ENCODE assay signal across 19 cellular contexts in the genomic region with DNA sequence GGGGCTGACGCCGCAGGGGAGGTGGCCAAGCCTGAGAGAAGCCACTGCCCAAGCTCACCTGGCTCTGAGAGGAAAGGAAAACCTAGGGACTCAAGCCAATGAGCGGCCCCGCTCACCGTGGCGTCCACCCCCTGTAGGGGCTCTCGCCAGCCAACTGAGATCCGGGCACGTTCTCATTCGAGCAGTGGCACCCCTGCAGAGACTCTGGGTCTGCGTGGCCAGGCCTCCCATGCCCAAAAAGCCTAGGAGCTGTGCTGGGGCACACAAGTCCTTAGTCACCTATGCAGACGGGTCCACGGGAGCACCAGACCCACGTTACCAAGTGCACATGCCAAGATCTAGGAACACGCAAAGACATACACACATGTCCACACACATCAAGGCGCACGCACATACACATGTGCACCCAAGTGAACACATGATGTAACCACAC.
DNase-seq lines count a peak whose midpoint lies in the region; ATAC-seq, FAIRE-seq and TF ChIP-seq lines count a peak whose summit lies in the region.
"Had no signal": no experiment of that assay in that cellular context is flagged by ENCODE, and none has a peak within 500 bp of the region (broad histone marks: within the 10 kb centered on the region; RNA-seq: fewer than 3 reads in every experiment).

No MANE protein-coding gene starts in this region.

- H2BK20ac ChIP-seq in H9 (ENCODE audit: low read depth, low read length, poor library complexity, severe bottlenecking) = no peak overlapping the region

- CTCF ChIA-PET in CD8-positive, alpha-beta T cell (lab: Charles Lee) = no interaction called here

- H3T11ph ChIP-seq in H9 (ENCODE audit: low read length) = no peak overlapping the region

- H2BK120ac ChIP-seq in H9 (ENCODE audit: low read depth, low read length, poor library complexity, severe bottlenecking) = no peak overlapping the region

- H3K36me3 ChIP-seq in left ventricle myocardium inferior (peaks cover 52% of the 10 kb centered on the region), kidney (ENCODE audit: control insufficient read depth in 1 of 2, insufficient read depth in 2 of 2, low read length in 2 of 2) (peaks cover 16 to 31% of the 10 kb centered on the region in 2 donors), aorta (ENCODE audit: control insufficient read depth in 1 of 2, insufficient read depth in 2 of 2, low read length in 1 of 2) (peaks cover 0 to 6% of the 10 kb centered on the region in 2 donors)
- H3K36me3 ChIP-seq in CD8-positive, alpha-beta T cell (ENCODE audit: insufficient read depth, low read length) = no peaks in the 10 kb centered on the region

- no peak overlapping the region for H3K56ac ChIP-seq in H9 (ENCODE audit: insufficient read length, low read depth, low read length)

- peaks cover 15 to 39% of the 10 kb centered on the region in 2 experiments for H3K4me1 Mint-ChIP-seq in H9
- H3K4me1 Mint-ChIP-seq in CD8-positive, alpha-beta T cell (ENCODE audit: low read depth) = peaks cover 47% of the 10 kb centered on the region

- no CpG with 5 or more reads among the region's 17 CpGs for WGBS in H9 (ENCODE audit: extremely low coverage, insufficient read length, low lambda C conversion rate)
- 91% methylated on average over 17 of the region's 17 CpGs for WGBS in aorta, 2 donors

- no peaks in the 10 kb centered on the region; the same call in 1 of the 2 replicates for H3K27me3 Mint-ChIP-seq in H9 (ENCODE audit: low read depth)
- no peaks in the 10 kb centered on the region for H3K27me3 Mint-ChIP-seq in CD8-positive, alpha-beta T cell (ENCODE audit: low read depth)
- H3K27me3 Mint-ChIP-seq: CD8-positive, alpha-beta memory T cell had no signal

- H2BK12ac ChIP-seq in H9 (ENCODE audit: insufficient read length, low read depth, low read length) = no peak overlapping the region

- H3K4me3 ChIP-seq in left ventricle myocardium inferior = no peak overlapping the region
- no peak overlapping the region for H3K4me3 ChIP-seq in kidney (ENCODE audit: low read length in 2 of 2)
- H3K4me3 ChIP-seq in aorta (ENCODE audit: low read length in 2 of 2) = no peak overlapping the region
- no peak overlapping the region for H3K4me3 ChIP-seq in CD8-positive, alpha-beta T cell (ENCODE audit: low read depth, low read length)
- H3K4me3 ChIP-seq: K562 had no signal

- H2AK5ac ChIP-seq in H9 (ENCODE audit: insufficient read length, low read length) = no peak overlapping the region

- H4K5ac ChIP-seq in H9 (ENCODE audit: insufficient read length, low read depth, low read length) = no peak overlapping the region

- FAIRE-seq in kidney (lab: Jason Lieb, UNC) = no peak
- FAIRE-seq: GM12892, GM18507, K562 had no signal

- no peak overlapping the region for H3K4me2 ChIP-seq in H9 (ENCODE audit: insufficient read depth, insufficient read length, low read length)
- H3K4me2 ChIP-seq: SK-N-SH had no signal

- no peak overlapping the region for H3K4me3 Mint-ChIP-seq in H9
- no peak overlapping the region for H3K4me3 Mint-ChIP-seq in CD8-positive, alpha-beta T cell

- intact Hi-C loops in Right ventricle myocardium inferior (cut with DNase I) (no loop called here), left ventricle myocardium inferior (cut with micrococcal nuclease) (no loop called here), kidney (cut with DNase I) (no loop called here), aorta (cut with DNase I) (no loop called here)
- intact Hi-C loops in CD8-positive, alpha-beta T cell (cut with DNase I, micrococcal nuclease) = loop anchor here in 1 of 2 experiments (10.0 kb wide), 1 partner anchor 464 kb away; no protein-coding TSS in a partner anchor

- H3K14ac ChIP-seq in H9 (ENCODE audit: insufficient read depth, low read length) = no peak overlapping the region

- H3K36me3 Mint-ChIP-seq in H9 (ENCODE audit: insufficient read depth in 1 of 3, low read depth in 3 of 3) = peaks cover 34 to 66% (median 58%) of the 10 kb centered on the region in 3 experiments
- peaks cover 42% of the 10 kb centered on the region for H3K36me3 Mint-ChIP-seq in CD8-positive, alpha-beta T cell

- POLR2A ChIA-PET in CD8-positive, alpha-beta T cell (lab: Charles Lee) = no interaction called here

- H4K20me1 ChIP-seq in H9 (ENCODE audit: control insufficient read depth, insufficient read depth, insufficient read length) = peaks cover 3% of the 10 kb centered on the region

- H3K23ac ChIP-seq in H9 (ENCODE audit: insufficient read length, low read depth, low read length) = no peak overlapping the region

- no peak for ATAC-seq in Right ventricle myocardium inferior
- no peak for ATAC-seq in aorta (ENCODE audit: low FRiP score)
- ATAC-seq in HG03521 (IDR thresholded peaks at IDR 0.05; ENCODE audit: unreplicated experiment) = no peak
- no peak for ATAC-seq in CD8-positive, alpha-beta T cell
- ATAC-seq: K562, Panc1 had no signal

- H3K27ac ChIP-seq in left ventricle myocardium inferior (replicated peaks) (no peak overlapping the region), H9 (ENCODE audit: insufficient read length, low read depth, low read length) (no peak overlapping the region), kidney (ENCODE audit: low read depth in 2 of 2, low read length in 2 of 2) (no peak overlapping the region), aorta (ENCODE audit: low read depth in 1 of 2, low read length in 2 of 2) (no peak overlapping the region)
- no peak overlapping the region for H3K27ac ChIP-seq in CD8-positive, alpha-beta T cell (ENCODE audit: low read depth, low read length)

- no peak overlapping the region for H3K4ac ChIP-seq in H9 (ENCODE audit: low read depth, low read length)

- H3K27me3 ChIP-seq in left ventricle myocardium inferior (ENCODE audit: low read depth) (no peaks in the 10 kb centered on the region), H9 (ENCODE audit: insufficient read depth, low read length) (no peaks in the 10 kb centered on the region), aorta (ENCODE audit: control insufficient read depth in 1 of 2, insufficient read depth in 2 of 2, low read length in 1 of 2) (no peaks in the 10 kb centered on the region)
- H3K27me3 ChIP-seq in CD8-positive, alpha-beta T cell (ENCODE audit: insufficient read depth, low read length) = no peaks in the 10 kb centered on the region

- H3K18ac ChIP-seq in H9 (ENCODE audit: insufficient read length, low read depth, low read length) = no peak overlapping the region

- H3K9ac ChIP-seq in H9 (ENCODE audit: extremely low read depth, insufficient read length, low read length) (no peak overlapping the region), kidney (ENCODE audit: low read length in 2 of 2) (no peak overlapping the region)
- H3K9ac ChIP-seq: SK-N-SH had no signal

- H3K27ac Mint-ChIP-seq in H9 = peak overlapping the region in 2 of 3 experiments; percentile 40 to 83; a peak in 2 of 7 replicates
- H3K27ac Mint-ChIP-seq in CD8-positive, alpha-beta T cell = no peak overlapping the region

- no peaks in the 10 kb centered on the region for H3K23me2 ChIP-seq in H9 (ENCODE audit: insufficient read length, low read depth, low read length, poor library complexity, severe bottlenecking)

- peaks cover 2 to 8% of the 10 kb centered on the region in 2 experiments; a peak in 4 of 5 replicates for H3K9me3 Mint-ChIP-seq in H9
- no peaks in the 10 kb centered on the region for H3K9me3 Mint-ChIP-seq in CD8-positive, alpha-beta T cell
- H3K9me3 Mint-ChIP-seq: CD8-positive, alpha-beta memory T cell had no signal

- no peaks in the 10 kb centered on the region for H3K79me2 ChIP-seq in H9 (ENCODE audit: insufficient read depth, low read length)

- no peak overlapping the region for H2BK5ac ChIP-seq in H9 (ENCODE audit: insufficient read length, low read length)

- H4K8ac ChIP-seq in H9 (replicated peaks; ENCODE audit: insufficient read length, low read depth, low read length) = no peak overlapping the region

- no peak overlapping the region for H2AFZ ChIP-seq in H9 (ENCODE audit: low read length)

- H4K91ac ChIP-seq in H9 (ENCODE audit: insufficient read length, low read depth, low read length) = no peak overlapping the region

- H3K9me3 ChIP-seq in left ventricle myocardium inferior (replicated peaks) = peaks cover 4% of the 10 kb centered on the region
- H3K9me3 ChIP-seq in H9 (ENCODE audit: control insufficient read depth, low read depth, low read length) = no peaks in the 10 kb centered on the region
- H3K9me3 ChIP-seq in kidney (ENCODE audit: control insufficient read depth in 1 of 2, low read length in 2 of 2) = peaks cover 0 to 3% of the 10 kb centered on the region in 2 donors
- H3K9me3 ChIP-seq in aorta (ENCODE audit: control insufficient read depth, low read length) = no peaks in the 10 kb centered on the region
- H3K9me3 ChIP-seq in CD8-positive, alpha-beta T cell (ENCODE audit: low read length) = no peaks in the 10 kb centered on the region
- H3K9me3 ChIP-seq: SK-N-SH had no signal

- no peak overlapping the region for H2BK15ac ChIP-seq in H9 (ENCODE audit: low read depth, low read length)

- DNase-seq in Right ventricle myocardium inferior (ENCODE audit: missing footprints) (peak; percentile 34), left ventricle myocardium inferior (no peak), H9 (no peak), kidney (peak; percentile 66), aorta (peak; percentile 38 to 66)
- DNase-seq in CD8-positive, alpha-beta T cell = no peak
- DNase-seq: HCEC 1CT, NCI-H1105, NCI-H1694, NCI-H2081 treated with DMSO at 0.1 percent for 48 hours, NCI-H446 treated with DMSO at 0.1 percent for 48 hours, SHP77 treated with DMSO at 0.1 percent for 48 hours, SK-N-SH had no signal

- TF ChIP-seq CTCF in left ventricle myocardium inferior (IDR thresholded peaks at IDR 0.05; ENCODE audit: borderline replicate concordance) (no peak), H9 (conservative IDR thresholded peaks at IDR 0.05) (no peak), kidney (IDR thresholded peaks at IDR 0.05; ENCODE audit: borderline replicate concordance, extremely low read depth, insufficient read depth) (no peak)
- no peak for TF ChIP-seq CTCF in CD8-positive, alpha-beta T cell (IDR thresholded peaks at IDR 0.05)

- H3K79me1 ChIP-seq in H9 (ENCODE audit: insufficient read depth, low read depth, low read length, poor library complexity, severe bottlenecking) = no peaks in the 10 kb centered on the region

- H3K4me1 ChIP-seq in left ventricle myocardium inferior (peaks cover 47% of the 10 kb centered on the region), H9 (ENCODE audit: insufficient read depth, low read length) (no peaks in the 10 kb centered on the region), kidney (ENCODE audit: control insufficient read depth in 1 of 2, insufficient read depth in 1 of 2, low read depth in 1 of 2, low read length in 2 of 2) (peaks cover 0 to 10% of the 10 kb centered on the region in 2 donors), aorta (ENCODE audit: control insufficient read depth in 1 of 2, insufficient read depth in 2 of 2, low read length in 2 of 2) (no peaks in the 10 kb centered on the region)
- peaks cover 36% of the 10 kb centered on the region for H3K4me1 ChIP-seq in CD8-positive, alpha-beta T cell (ENCODE audit: insufficient read depth, low read length)

Comparison
In these comparisons a context has a peak if more than half of its experiments do, and no peak if none do; other contexts are left out.
1. DNase-seq: peak in Right ventricle myocardium inferior (single experiment), kidney (single experiment) and aorta (2 of 2); none in left ventricle myocardium inferior (single experiment), H9 (single experiment) and CD8-positive, alpha-beta T cell (0 of 7).